Comparison of ENCODE assay signal across 9 cellular contexts in the genomic region with DNA sequence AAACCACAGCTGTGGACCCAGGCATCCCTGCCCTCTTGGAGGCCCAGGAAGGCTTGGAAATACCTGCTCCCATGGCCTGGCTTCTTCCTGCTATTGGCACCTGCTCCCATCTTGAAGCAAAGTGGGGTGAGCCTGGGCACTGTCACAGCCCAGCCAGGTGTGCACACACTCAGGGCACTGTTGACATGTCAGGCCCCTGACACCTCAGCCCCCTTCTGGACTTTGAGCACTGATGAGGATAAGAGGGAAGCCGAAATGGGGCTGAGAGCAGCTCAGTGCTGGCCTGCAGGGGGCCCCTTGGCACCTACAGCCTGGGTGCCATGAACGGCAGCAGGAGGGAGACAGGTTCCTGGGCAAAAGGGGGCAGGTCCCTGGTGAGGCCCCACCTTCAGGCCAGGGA. TPM values are rescaled to one million over a fixed set of nuclear protein-coding genes. Genes with fewer than 3 reads are reported as not detected.
"Had no signal": no experiment of that assay in that cellular context is flagged by ENCODE, and none has a peak within 500 bp of the region (broad histone marks: within the 10 kb centered on the region; RNA-seq: fewer than 3 reads in every experiment).

No MANE protein-coding gene starts in this region.

- ATAC-seq: K562 had no signal

- H3K4me1 Mint-ChIP-seq: IgD-negative memory B cell had no signal

- DNase-seq: IMR-90, KBM-7, KG1 had no signal

- H3K27ac Mint-ChIP-seq: IgD-negative memory B cell had no signal

- H3K4me3 Mint-ChIP-seq: IgD-negative memory B cell had no signal

- H3K27me3 Mint-ChIP-seq: IgD-negative memory B cell had no signal

- FAIRE-seq: HTR-8/SVneo, K562 had no signal

- H3K4me3 ChIP-seq: K562 had no signal

- H3K36me3 Mint-ChIP-seq: IgD-negative memory B cell had no signal

- H3K27ac ChIP-seq: HL-60 had no signal

RNA-seq across cellular contexts. Expression of a gene that starts 55.9 kb away (rescaled TPM):
- total RNA-seq: HT-29, HT1080, K562 had no signal
- polyA plus RNA-seq: K562 had no signal
